In genomic region chr14:92586966-92587365, GRCh38 we compare ENCODE assay signal across 12 cellular contexts.
DNase-seq lines count a peak whose midpoint lies in the region; FAIRE-seq and TF ChIP-seq lines count a peak whose summit lies in the region.
"Had no signal": no experiment of that assay in that cellular context is flagged by ENCODE, and none has a peak within 500 bp of the region (broad histone marks: within the 10 kb centered on the region; RNA-seq: fewer than 3 reads in every experiment).

No MANE protein-coding gene starts in this region.

- 0 out of 22 replicates have a peak, but pooled peaks cover 0 to under 1% (median 0%) of the 10 kb centered on the region in 11 experiments for H3K27me3 ChIP-seq in BLaER1 treated with 17β-estradiol and CSF1 and Interleukin-3, amounts not matched to agents 10 nM and 100 nM
- no peaks in the 10 kb centered on the region for H3K27me3 ChIP-seq in HL-60 (ENCODE audit: insufficient read depth, poor library complexity, severe bottlenecking)
- no peaks in the 10 kb centered on the region for H3K27me3 ChIP-seq in rectal smooth muscle tissue (ENCODE audit: control insufficient read depth, insufficient read depth, low read length)

- H3K4me3 ChIP-seq in BLaER1 treated with 17β-estradiol and CSF1 and Interleukin-3, amounts not matched to agents 10 nM and 100 nM: peak overlapping the region in 7 of 10 experiments; percentile 15 to 35 (median 23); a peak in 6 of 20 replicates
- H3K4me3 ChIP-seq in HL-60 (replicated peaks; ENCODE audit: insufficient read depth, low read length) (no peak overlapping the region), coronary artery (no peak overlapping the region), rectal smooth muscle tissue (ENCODE audit: low read length) (no peak overlapping the region)
- H3K4me3 ChIP-seq: GM23338, PC-9 had no signal

- peaks cover 88 to 97% (median 94%) of the 10 kb centered on the region in 10 experiments for H3K4me1 ChIP-seq in BLaER1 treated with 17β-estradiol and CSF1 and Interleukin-3, amounts not matched to agents 10 nM and 100 nM
- H3K4me1 ChIP-seq in rectal smooth muscle tissue (ENCODE audit: control insufficient read depth, insufficient read depth, low read length): peaks cover 28% of the 10 kb centered on the region

- peak overlapping the region; percentile 31 to 70 (median 65); a peak in 19 of 22 replicates for H3K9ac ChIP-seq in BLaER1 treated with 17β-estradiol and CSF1 and Interleukin-3, amounts not matched to agents 10 nM and 100 nM
- H3K9ac ChIP-seq in rectal smooth muscle tissue (ENCODE audit: low read length): no peak overlapping the region

- H3K9me3 ChIP-seq in BLaER1 treated with 17β-estradiol and CSF1 and Interleukin-3, amounts not matched to agents 10 nM and 100 nM (replicated peaks in 1 of 11): peaks cover 0 to 16% (median 7%) of the 10 kb centered on the region in 11 experiments; a peak in 16 of 22 replicates

- no peak for TF ChIP-seq POLR2A in H54 (IDR thresholded peaks at IDR 0.05; ENCODE audit: low read depth, low read length)

- H3K4me2 ChIP-seq in BLaER1 treated with 17β-estradiol and CSF1 and Interleukin-3, amounts not matched to agents 10 nM and 100 nM: peak overlapping the region; percentile 77 to 98 (median 89)
- H3K4me2 ChIP-seq: GM23338, PC-9 had no signal

- no peak for DNase-seq in HL-60 (ENCODE audit: low read depth in 1 of 2, low spot score in 1 of 2)
- DNase-seq in coronary artery (ENCODE audit: low spot score): peak; percentile 49
- no peak for DNase-seq in H54 (ENCODE audit: insufficient read length, low spot score)
- DNase-seq in NCI-H1694 (lab: John Stamatoyannopoulos, UW): no peak
- no peak for DNase-seq in NCI-H2029 treated with DMSO at 0.1 percent for 48 hours (lab: John Stamatoyannopoulos, UW)
- DNase-seq in central memory CD4-positive, alpha-beta T cell: no peak
- DNase-seq: caudate nucleus, NCI-H1105, PC-9 had no signal

- TF ChIP-seq CTCF in HL-60 (IDR thresholded peaks at IDR 0.05; ENCODE audit: insufficient read depth, low read length) (no peak), coronary artery (IDR thresholded peaks at IDR 0.05) (no peak)

- H4K20me1 ChIP-seq in BLaER1 treated with 17β-estradiol and CSF1 and Interleukin-3, amounts not matched to agents 10 nM and 100 nM: peaks cover 0 to 10% (median 0%) of the 10 kb centered on the region in 11 experiments; a peak in 3 of 22 replicates

- H3K27ac ChIP-seq in BLaER1 treated with 17β-estradiol and CSF1 and Interleukin-3, amounts not matched to agents 10 nM and 100 nM: peak overlapping the region; percentile 39 to 83 (median 79); a peak in 21 of 22 replicates
- H3K27ac ChIP-seq in HL-60 (replicated peaks) (peak overlapping the region; percentile 57), coronary artery (peak overlapping the region; percentile 87 to 91), rectal smooth muscle tissue (ENCODE audit: low read depth, low read length) (peak overlapping the region; percentile 88)
- H3K27ac ChIP-seq: PC-9 had no signal

- FAIRE-seq in H54 (lab: Jason Lieb, UNC): no peak

- peaks cover 0 to 11% (median 6%) of the 10 kb centered on the region in 11 experiments; a peak in 2 of 22 replicates for H3K36me3 ChIP-seq in BLaER1 treated with 17β-estradiol and CSF1 and Interleukin-3, amounts not matched to agents 10 nM and 100 nM
- H3K36me3 ChIP-seq in rectal smooth muscle tissue (ENCODE audit: control insufficient read depth, insufficient read depth, low read length): no peaks in the 10 kb centered on the region

Comparison
In these comparisons a context has a peak if more than half of its experiments do, and no peak if none do; other contexts are left out.
1. H3K4me3 ChIP-seq: peak in BLaER1 treated with 17β-estradiol and CSF1 and Interleukin-3, amounts not matched to agents 10 nM and 100 nM (7 of 10); none in HL-60 (single experiment), coronary artery (single experiment) and rectal smooth muscle tissue (single experiment).
2. Peak in every context shown above with its lines, with median percentiles within 50 percentile points of each other: H3K27ac ChIP-seq.